ENCODE assay signal across 9 cellular contexts in genomic region chr19:16587031-16588023, GRCh38. TPM values are rescaled to one million over a fixed set of nuclear protein-coding genes. Genes with fewer than 3 reads are reported as not detected.
DNase-seq lines count a peak whose midpoint lies in the region; ATAC-seq, FAIRE-seq and TF ChIP-seq lines count a peak whose summit lies in the region.
"Had no signal": no experiment of that assay in that cellular context is flagged by ENCODE, and none has a peak within 500 bp of the region (broad histone marks: within the 10 kb centered on the region; RNA-seq: fewer than 3 reads in every experiment).

No MANE protein-coding gene starts in this region.

- no peak for DNase-seq in GM12891 (ENCODE audit: insufficient read length, low spot score)
- DNase-seq in RPMI7951 (ENCODE audit: low read depth), result peak; percentile 28
- DNase-seq in activated naive CD4-positive, alpha-beta T cell treated with Interleukin-2 at 50 U/mL for 16 hours, result peak; percentile 63
- no peak for DNase-seq in left ventricle myocardium inferior
- DNase-seq in stimulated activated CD4-positive, alpha-beta T cell treated with anti-CD3 and anti-CD28 coated beads, Interleukin-4, amount 100 ng/mL, for 48 hours (ENCODE audit: low read depth in 2 of 2), result peak; percentile 31 to 46
- DNase-seq in DMS153 treated with DMSO at 0.1 percent for 48 hours (lab: John Stamatoyannopoulos, UW; ENCODE audit: unreplicated experiment), result no peak
- DNase-seq in OCI-M2 (lab: John Stamatoyannopoulos, UW; ENCODE audit: unreplicated experiment), result no peak

- TF ChIP-seq POLR2A in GM12891 (IDR thresholded peaks at IDR 0.05; ENCODE audit: low read depth, low read length), result peak; percentile 74

- H3K9me3 ChIP-seq in left ventricle myocardium inferior (replicated peaks), result no peaks in the 10 kb centered on the region

- peak overlapping the region; percentile 77 for H3K27ac ChIP-seq in left ventricle myocardium inferior (replicated peaks)

- H3K27me3 ChIP-seq in left ventricle myocardium inferior (ENCODE audit: low read depth), result no peaks in the 10 kb centered on the region

- H3K4me1 ChIP-seq in left ventricle myocardium inferior, result peaks cover 99% of the 10 kb centered on the region

- peak; percentile 33 for FAIRE-seq in GM12891 (lab: Jason Lieb, UNC)

- TF ChIP-seq CTCF in left ventricle myocardium inferior (IDR thresholded peaks at IDR 0.05; ENCODE audit: borderline replicate concordance), result no peak

- peak overlapping the region; percentile 48 for H3K4me3 ChIP-seq in left ventricle myocardium inferior

- ATAC-seq in HG03039 (IDR thresholded peaks at IDR 0.05; ENCODE audit: unreplicated experiment), result no peak
- ATAC-seq: Panc1 had no signal

- intact Hi-C loops in left ventricle myocardium inferior (cut with micrococcal nuclease), result no loop called here

- no peaks in the 10 kb centered on the region for H3K36me3 ChIP-seq in left ventricle myocardium inferior

TF ChIP-seq in GM12891, 5 proteins besides CTCF, POLR2A, EP300 and RAD21:
- TF ChIP-seq POU2F2 (IDR thresholded peaks at IDR 0.05; ENCODE audit: low read depth, low read length) (peak; percentile 23; the same call in 1 of the 2 replicates), POLR2AphosphoS5 (IDR thresholded peaks at IDR 0.05; ENCODE audit: low read depth, low read length) (peak; percentile 22; the same call in 1 of the 2 replicates), TAF1 (IDR thresholded peaks at IDR 0.05; ENCODE audit: low read depth, low read length) (peak; percentile 47), PAX5 (IDR thresholded peaks at IDR 0.05; ENCODE audit: insufficient read depth, low read length, severe bottlenecking) (no peak), SPI1 (IDR thresholded peaks at IDR 0.05; ENCODE audit: low read depth, low read length) (peak; percentile 90)

RNA-seq across cellular contexts. Expression of gene SLC35E1, which starts 15.1 kb away (rescaled TPM):
- polyA plus RNA-seq in GM12891 (2012; ENCODE audit: low read depth, missing spikeins), result 17.7 TPM
- 18.9 and 20.8 TPM in 2 replicates for total RNA-seq in RPMI7951 (2014; rRNA removed; shearing (Covaris generic))
- 26.8 TPM for total RNA-seq in left ventricle myocardium inferior

RNA-seq across cellular contexts. Expression of gene MED26, which starts 40.7 kb away (rescaled TPM):
- polyA plus RNA-seq in GM12891 (2012; ENCODE audit: low read depth, missing spikeins), result 8.1 TPM
- 3.4 and 5.0 TPM in 2 replicates for total RNA-seq in RPMI7951 (2014; rRNA removed; shearing (Covaris generic))
- total RNA-seq in left ventricle myocardium inferior, result 4.0 TPM

RNA-seq across cellular contexts. Expression of gene CHERP, which starts 45.1 kb away (rescaled TPM):
- 30.2 TPM for polyA plus RNA-seq in GM12891 (2012; ENCODE audit: low read depth, missing spikeins)
- 3.1 TPM in 2 replicates for total RNA-seq in RPMI7951 (2014; rRNA removed; shearing (Covaris generic))
- total RNA-seq in left ventricle myocardium inferior, result 19.3 TPM

Comparison
In these comparisons a context has a peak if more than half of its experiments do, and no peak if none do; other contexts are left out.
1. DNase-seq: peak in RPMI7951 (single experiment), activated naive CD4-positive, alpha-beta T cell treated with Interleukin-2 at 50 U/mL for 16 hours (single experiment) and stimulated activated CD4-positive, alpha-beta T cell treated with anti-CD3 and anti-CD28 coated beads, Interleukin-4, amount 100 ng/mL, for 48 hours (2 of 2); none in GM12891 (single experiment), left ventricle myocardium inferior (single experiment), DMS153 treated with DMSO at 0.1 percent for 48 hours (single experiment) and OCI-M2 (single experiment).